Comparison of ENCODE assay signal across 1 cellular context in the genomic region with DNA sequence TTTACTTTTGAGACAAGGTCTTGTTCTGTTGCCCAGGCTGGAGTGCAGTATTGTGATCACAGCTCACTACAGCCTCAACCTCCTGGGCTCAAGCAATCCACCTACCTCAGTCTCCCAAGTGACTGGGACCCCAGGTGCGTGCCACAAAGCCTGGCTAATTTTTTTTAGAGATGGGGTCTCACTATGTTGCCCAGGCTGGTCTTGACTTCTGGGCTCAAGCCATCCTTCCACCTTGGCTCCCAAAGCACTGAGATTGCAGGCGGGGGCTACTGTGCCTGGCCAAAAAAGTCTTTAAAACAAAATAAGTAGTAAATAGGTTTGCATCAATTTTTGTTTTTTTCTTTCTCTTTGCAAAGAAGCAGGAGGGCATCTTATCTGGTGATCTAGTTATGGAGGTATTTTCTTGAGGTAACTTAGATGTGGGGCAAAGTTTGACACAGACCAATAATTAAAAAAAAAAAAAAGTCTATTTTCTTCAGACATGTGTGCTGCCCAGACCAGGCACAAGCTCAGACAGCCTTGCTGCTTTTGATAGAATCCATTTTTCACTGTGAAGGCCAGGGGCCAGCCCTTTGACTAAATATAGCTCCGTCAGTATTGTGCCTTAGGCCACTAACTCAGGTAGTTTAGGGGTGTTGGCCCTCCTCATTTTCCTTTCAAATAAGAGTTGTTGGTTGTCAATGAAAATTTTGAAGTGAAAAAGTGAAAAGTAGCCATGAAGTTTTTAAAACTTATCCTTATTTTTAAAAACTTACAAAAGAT.
TF ChIP-seq lines count a peak whose summit lies in the region.

No MANE protein-coding gene starts in this region.

TF ChIP-seq in IMR-90, 13 proteins besides CTCF, POLR2A, EP300 and RAD21:
- TF ChIP-seq BHLHE40 (IDR thresholded peaks at IDR 0.05; ENCODE audit: low read depth, low read length): no peak
- no peak for TF ChIP-seq RCOR1 (IDR thresholded peaks at IDR 0.05; ENCODE audit: insufficient replicate concordance, low read length)
- TF ChIP-seq MAFK (IDR thresholded peaks at IDR 0.05; ENCODE audit: low read depth, low read length): no peak
- no peak for TF ChIP-seq MAZ (IDR thresholded peaks at IDR 0.05; ENCODE audit: borderline replicate concordance, low read depth, low read length)
- TF ChIP-seq RFX5 (IDR thresholded peaks at IDR 0.05; ENCODE audit: low read depth, low read length): no peak
- no peak for TF ChIP-seq ELK1 (IDR thresholded peaks at IDR 0.05; ENCODE audit: borderline replicate concordance, low read depth, low read length)
- no peak for TF ChIP-seq SMC3 (IDR thresholded peaks at IDR 0.05; ENCODE audit: low read depth, low read length)
- no peak for TF ChIP-seq CEBPB (IDR thresholded peaks at IDR 0.05; ENCODE audit: low read depth, low read length)
- no peak for TF ChIP-seq MXI1 (IDR thresholded peaks at IDR 0.05; ENCODE audit: borderline replicate concordance, low read depth, low read length)
- TF ChIP-seq FOS (IDR thresholded peaks at IDR 0.05; ENCODE audit: low read depth, low read length): no peak
- no peak for TF ChIP-seq CHD1 (IDR thresholded peaks at IDR 0.05; ENCODE audit: low read depth, low read length)
- no peak for TF ChIP-seq NFE2L2 (IDR thresholded peaks at IDR 0.05; ENCODE audit: low read depth, low read length)
- no peak for TF ChIP-seq USF2 (IDR thresholded peaks at IDR 0.05; ENCODE audit: low read depth, low read length)
